In the genomic region with DNA sequence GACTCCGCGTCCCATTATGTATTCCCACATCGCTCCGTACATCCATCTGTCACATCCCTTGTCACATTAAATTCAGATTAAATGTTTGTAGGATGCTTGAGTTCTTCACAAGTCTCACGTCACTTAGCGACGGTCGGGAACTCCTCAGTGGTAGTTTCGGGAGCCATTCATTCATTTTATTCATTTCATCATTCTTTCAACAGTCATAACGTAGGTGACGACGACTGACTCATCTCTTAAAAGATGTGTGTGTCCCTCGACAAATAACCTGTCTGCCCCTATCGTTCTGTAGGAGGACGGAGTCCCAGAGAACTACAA, we compare ENCODE assay signal across 8 cellular contexts. TPM values are rescaled to one million over a fixed set of nuclear protein-coding genes. Genes with fewer than 3 reads are reported as not detected.
DNase-seq lines count a peak whose midpoint lies in the region; ATAC-seq and TF ChIP-seq lines count a peak whose summit lies in the region.

No MANE protein-coding gene starts in this region.

- H3K4me3 Mint-ChIP-seq in CD4-positive, CD25-positive, alpha-beta regulatory T cell = peak overlapping the region; percentile 92 to 99 (median 96)
- H3K4me3 Mint-ChIP-seq in endodermal cell = peak overlapping the region; percentile 90

- peak overlapping the region; percentile 81 for H3K27ac ChIP-seq in CD4-positive, CD25-positive, alpha-beta regulatory T cell (ENCODE audit: insufficient read depth, low read length, poor library complexity, severe bottlenecking)
- H3K27ac ChIP-seq in endodermal cell (ENCODE audit: low read depth, low read length) (no peak overlapping the region), neutrophil (no peak overlapping the region)

- H3K9ac ChIP-seq in endodermal cell (ENCODE audit: extremely low read depth, low read length, poor library complexity, severe bottlenecking) = no peak overlapping the region

- H3K4me1 Mint-ChIP-seq in CD4-positive, CD25-positive, alpha-beta regulatory T cell = peaks cover 12 to 43% (median 32%) of the 10 kb centered on the region in 4 donors
- H3K4me1 Mint-ChIP-seq in endodermal cell = peaks cover 8% of the 10 kb centered on the region

- H3K27ac Mint-ChIP-seq in CD4-positive, CD25-positive, alpha-beta regulatory T cell = peak overlapping the region; percentile 93 to 97 (median 96)
- H3K27ac Mint-ChIP-seq in endodermal cell = no peak overlapping the region

- WGBS in endodermal cell (ENCODE audit: insufficient coverage in 1 of 2, insufficient read length in 1 of 2), 2 experiments = 40% methylated on average over 14 to 15 of the region's 15 CpGs

- H3K4me3 ChIP-seq in CD4-positive, CD25-positive, alpha-beta regulatory T cell (ENCODE audit: low read depth, low read length) = peak overlapping the region; percentile 80
- H3K4me3 ChIP-seq in endodermal cell (ENCODE audit: low read length) = peak overlapping the region; percentile 85
- peak overlapping the region; percentile 68 to 73 for H3K4me3 ChIP-seq in neutrophil (ENCODE audit: low read depth in 1 of 2, low read length in 1 of 2)

- no peaks in the 10 kb centered on the region for H3K9me3 ChIP-seq in CD4-positive, CD25-positive, alpha-beta regulatory T cell (ENCODE audit: control insufficient read depth in 2 of 2, low read length in 2 of 2)
- H3K9me3 ChIP-seq in endodermal cell (ENCODE audit: control insufficient read depth, low read length) (no peaks in the 10 kb centered on the region), neutrophil (no peaks in the 10 kb centered on the region)

- no peak for ATAC-seq in CD4-positive, CD25-positive, alpha-beta regulatory T cell (ENCODE audit: low read depth in 2 of 2)

- H3K36me3 ChIP-seq in CD4-positive, CD25-positive, alpha-beta regulatory T cell (ENCODE audit: control insufficient read depth, insufficient read depth, low read length) = peaks cover 25% of the 10 kb centered on the region
- H3K36me3 ChIP-seq in endodermal cell (ENCODE audit: control insufficient read depth, insufficient read depth, low read length) (peaks cover 26% of the 10 kb centered on the region), neutrophil (no peaks in the 10 kb centered on the region)

- peaks cover 8% of the 10 kb centered on the region for H3K4me1 ChIP-seq in CD4-positive, CD25-positive, alpha-beta regulatory T cell (ENCODE audit: control insufficient read depth, insufficient read depth, low read length, poor library complexity, severe bottlenecking)
- H3K4me1 ChIP-seq in endodermal cell (ENCODE audit: control insufficient read depth, insufficient read depth, low read length) (no peaks in the 10 kb centered on the region), neutrophil (ENCODE audit: control insufficient read depth in 1 of 2, insufficient read depth in 1 of 2, low read depth in 1 of 2, low read length in 1 of 2) (peaks cover 6 to 14% of the 10 kb centered on the region in 2 experiments)

- peaks cover 11% of the 10 kb centered on the region for H3K36me3 Mint-ChIP-seq in CD4-positive, CD25-positive, alpha-beta regulatory T cell
- H3K36me3 Mint-ChIP-seq in endodermal cell (ENCODE audit: low read depth) = peaks cover 21% of the 10 kb centered on the region

- no peak for DNase-seq in CD4-positive, CD25-positive, alpha-beta regulatory T cell
- DNase-seq in NCI-H524 treated with DMSO at 0.1 percent for 48 hours (lab: John Stamatoyannopoulos, UW) = peak; percentile 51
- no peak for DNase-seq in endodermal cell
- DNase-seq in foreskin melanocyte = no peak
- DNase-seq in DMS153 (lab: John Stamatoyannopoulos, UW) = no peak
- no peak for DNase-seq in RPMI8226
- no peak for DNase-seq in activated CD4-positive, alpha-beta T cell treated with anti-CD3 and anti-CD28 coated beads for 1 hour

- no peaks in the 10 kb centered on the region for H3K9me3 Mint-ChIP-seq in CD4-positive, CD25-positive, alpha-beta regulatory T cell
- no peaks in the 10 kb centered on the region for H3K9me3 Mint-ChIP-seq in endodermal cell

- no peaks in the 10 kb centered on the region for H3K27me3 ChIP-seq in CD4-positive, CD25-positive, alpha-beta regulatory T cell (ENCODE audit: control insufficient read depth, insufficient read depth, low read length)
- H3K27me3 ChIP-seq in endodermal cell (ENCODE audit: control insufficient read depth, insufficient read depth, low read length, poor library complexity, severe bottlenecking) = peaks cover 24% of the 10 kb centered on the region
- peaks cover 22% of the 10 kb centered on the region for H3K27me3 ChIP-seq in neutrophil

- H3K27me3 Mint-ChIP-seq in CD4-positive, CD25-positive, alpha-beta regulatory T cell = peaks cover 23% of the 10 kb centered on the region
- peaks cover 20% of the 10 kb centered on the region for H3K27me3 Mint-ChIP-seq in endodermal cell (ENCODE audit: insufficient read depth)

- no peak for TF ChIP-seq CTCF in endodermal cell (conservative IDR thresholded peaks at IDR 0.05)
- TF ChIP-seq CTCF in neutrophil (IDR thresholded peaks at IDR 0.05) = no peak

RNA-seq across cellular contexts. Expression of a gene that starts 0.3 kb away (rescaled TPM):
- 23.8 TPM for total RNA-seq in CD4-positive, CD25-positive, alpha-beta regulatory T cell
- polyA plus RNA-seq in CD4-positive, CD25-positive, alpha-beta regulatory T cell = 10 to 100 TPM; 35.6 to 57.2 (median 42.4) TPM
- 10 to 100 TPM; 26.1 to 33.6 TPM for total RNA-seq in endodermal cell
- 29.0 TPM for polyA plus RNA-seq in endodermal cell (2013, experiment 1 of 2)
- polyA plus RNA-seq in endodermal cell (2013, experiment 2 of 2) = 27.4 TPM

RNA-seq across cellular contexts. Expression of a gene that starts 59.1 kb away (rescaled TPM):
- total RNA-seq in CD4-positive, CD25-positive, alpha-beta regulatory T cell = 0.52 TPM
- not detected for polyA plus RNA-seq in CD4-positive, CD25-positive, alpha-beta regulatory T cell
- 1 to 10 TPM in 1 of 2 donors, under 1 TPM in 1; 0.40 to 3.0 TPM for total RNA-seq in endodermal cell
- 1.1 TPM for polyA plus RNA-seq in endodermal cell (2013, experiment 1 of 2)
- 0.66 TPM for polyA plus RNA-seq in endodermal cell (2013, experiment 2 of 2)
